1 cellular context compared by ENCODE assay signal in genomic region chr6:13445005-13445743, GRCh38.
TF ChIP-seq lines count a peak whose summit lies in the region.

No MANE protein-coding gene starts in this region.

TF ChIP-seq in IMR-90, 13 proteins besides CTCF, POLR2A, EP300 and RAD21 (continued from another document):
- no peak for TF ChIP-seq ELK1 (IDR thresholded peaks at IDR 0.05; ENCODE audit: borderline replicate concordance, low read depth, low read length)
- no peak for TF ChIP-seq MAFK (IDR thresholded peaks at IDR 0.05; ENCODE audit: low read depth, low read length)
- TF ChIP-seq CEBPB (IDR thresholded peaks at IDR 0.05; ENCODE audit: low read depth, low read length): no peak
- TF ChIP-seq RCOR1 (IDR thresholded peaks at IDR 0.05; ENCODE audit: insufficient replicate concordance, low read length): no peak
- TF ChIP-seq MAZ (IDR thresholded peaks at IDR 0.05; ENCODE audit: borderline replicate concordance, low read depth, low read length): no peak
